In genomic region chr9:35675732-35676392, GRCh38 we compare ENCODE assay signal across 8 cellular contexts. TPM values are rescaled to one million over a fixed set of nuclear protein-coding genes. Genes with fewer than 3 reads are reported as not detected.
DNase-seq lines count a peak whose midpoint lies in the region; ATAC-seq and TF ChIP-seq lines count a peak whose summit lies in the region.

No MANE protein-coding gene starts in this region.

- peak; percentile 48 for ATAC-seq in Right ventricle myocardium superior (ENCODE audit: poor library complexity)
- ATAC-seq in HG02973 (IDR thresholded peaks at IDR 0.05; ENCODE audit: unreplicated experiment) = no peak
- no peak for ATAC-seq in GM21526 (IDR thresholded peaks at IDR 0.05; ENCODE audit: low FRiP score, unreplicated experiment)

- intact Hi-C loops in Right ventricle myocardium superior (cut with DNase I) = no loop called here
- intact Hi-C loops in posterior vena cava (cut with DNase I) = no loop called here

- DNase-seq in GM10266 (ENCODE audit: extremely low spot score) (peak; percentile 76), Right ventricle myocardium superior (peak; percentile 61), posterior vena cava (ENCODE audit: low spot score) (peak; percentile 82), HT-29 (ENCODE audit: low spot score) (no peak), cortex of kidney (lab: John Stamatoyannopoulos, UW) (no peak)
- DNase-seq in activated CD8-positive, alpha-beta memory T cell treated with anti-CD3 and anti-CD28 coated beads, Interleukin-2, amount 50 U/mL, for 48 hours = peak; percentile 74

- TF ChIP-seq CTCF in GM10266 (IDR thresholded peaks at IDR 0.05; ENCODE audit: control insufficient read depth, insufficient read depth, low read depth, missing control alignments) = no peak

RNA-seq across cellular contexts. Expression of gene CA9, which starts 2.1 kb away (rescaled TPM):
- not detected for total RNA-seq in Right ventricle myocardium superior
- total RNA-seq in posterior vena cava = 1 to 10 TPM in 1 of 2 donors, not detected in 1; 1.2 TPM
- total RNA-seq in HT-29 (2014; rRNA removed; shearing (Covaris generic)) = 82.8 and 95.4 TPM in 2 replicates

RNA-seq across cellular contexts. Expression of gene ARHGEF39, which starts 10.9 kb away (rescaled TPM):
- 0.24 TPM for total RNA-seq in Right ventricle myocardium superior
- under 1 TPM; 0.29 to 0.46 TPM for total RNA-seq in posterior vena cava
- total RNA-seq in HT-29 (2014; rRNA removed; shearing (Covaris generic)) = 16.2 and 23.4 TPM in 2 replicates

RNA-seq across cellular contexts. Expression of gene TPM2, which starts 13.9 kb away (rescaled TPM):
- total RNA-seq in Right ventricle myocardium superior (966 TPM), posterior vena cava (1,000 to 10,000 TPM; 2,096 to 3,529 TPM)
- 61.0 and 69.8 TPM in 2 replicates for total RNA-seq in HT-29 (2014; rRNA removed; shearing (Covaris generic))

RNA-seq across cellular contexts. Expression of gene CCDC107, which starts 17.8 kb away (rescaled TPM):
- total RNA-seq in Right ventricle myocardium superior (48.4 TPM), posterior vena cava (10 to 100 TPM; 54.6 to 60.3 TPM)
- 19.7 and 19.9 TPM in 2 replicates for total RNA-seq in HT-29 (2014; rRNA removed; shearing (Covaris generic))

RNA-seq across cellular contexts. Expression of gene RMRP, which starts 18.0 kb away (rescaled TPM):
- total RNA-seq in Right ventricle myocardium superior (19,155 TPM), posterior vena cava (over 10,000 TPM; 18,238 to 21,166 TPM)
- 23,916 and 27,637 TPM in 2 replicates for total RNA-seq in HT-29 (2014; rRNA removed; shearing (Covaris generic))

Comparison
In these comparisons a context has a peak if more than half of its experiments do, and no peak if none do; other contexts are left out.
1. DNase-seq: peak in GM10266 (single experiment), activated CD8-positive, alpha-beta memory T cell treated with anti-CD3 and anti-CD28 coated beads, Interleukin-2, amount 50 U/mL, for 48 hours (single experiment), Right ventricle myocardium superior (single experiment) and posterior vena cava (single experiment); none in HT-29 (single experiment) and cortex of kidney (single experiment).
2. RNA of gene CA9, which starts 2.1 kb away (total RNA-seq): 82.8 to 95.4 TPM in HT-29; 1.2 TPM in posterior vena cava and not detected in Right ventricle myocardium superior (single experiment); every median in the first group is over 10 times any median in the second.
3. RNA of gene ARHGEF39, which starts 10.9 kb away (total RNA-seq): 16.2 to 23.4 TPM in HT-29; 0.29 to 0.46 TPM in posterior vena cava and 0.24 TPM in Right ventricle myocardium superior (single experiment); every median in the first group is over 10 times any median in the second.
4. RNA of gene TPM2, which starts 13.9 kb away (total RNA-seq): 2,096 to 3,529 TPM in posterior vena cava and 966 TPM in Right ventricle myocardium superior (single experiment); 61.0 to 69.8 TPM in HT-29; every median in the first group is over 10 times any median in the second.